19 cellular contexts compared by ENCODE assay signal in genomic region chr22:44028091-44028490, GRCh38. TPM values are rescaled to one million over a fixed set of nuclear protein-coding genes. Genes with fewer than 3 reads are reported as not detected.
DNase-seq lines count a peak whose midpoint lies in the region; ATAC-seq and TF ChIP-seq lines count a peak whose summit lies in the region.
"Had no signal": no experiment of that assay in that cellular context is flagged by ENCODE, and none has a peak within 500 bp of the region (broad histone marks: within the 10 kb centered on the region; RNA-seq: fewer than 3 reads in every experiment).

No MANE protein-coding gene starts in this region.

- H3K4me3 ChIP-seq in OCI-LY1 (ENCODE audit: low read depth, low read length, poor library complexity, severe bottlenecking), result no peak overlapping the region
- no peak overlapping the region for H3K4me3 ChIP-seq in dorsolateral prefrontal cortex
- H3K4me3 ChIP-seq: colonic mucosa, hepatocyte, vagina had no signal

- H3K27me3 ChIP-seq in OCI-LY1 (ENCODE audit: insufficient read depth, low read length) (no peaks in the 10 kb centered on the region), dorsolateral prefrontal cortex (peaks cover 0 to 4% (median 0%) of the 10 kb centered on the region in 45 donors)
- H3K27me3 ChIP-seq: hepatocyte, vagina had no signal

- POLR2A ChIA-PET in activated CD4-positive, alpha-beta T cell treated with anti-CD3 and anti-CD28 coated beads, Interleukin-2, amount 10 ng/mL, durations not matched to agents 7 days and 5 days (lab: Charles Lee), result no interaction called here

- no peak overlapping the region for H3K4me3 Mint-ChIP-seq in activated CD4-positive, alpha-beta T cell treated with anti-CD3 and anti-CD28 coated beads, Interleukin-2, amount 10 ng/mL, durations not matched to agents 7 days and 5 days
- H3K4me3 Mint-ChIP-seq in stimulated activated memory B cell treated with anti-CD40 and anti-IgM and Interleukin-4, amounts not matched to agents 10 μg/mL and 1 μg/mL and 100 μg/mL, for 72 hours, result peak overlapping the region; percentile 16
- H3K4me3 Mint-ChIP-seq: activated naive CD4-positive, alpha-beta T cell treated with anti-CD3 and anti-CD28 coated beads, Interleukin-2, amount 50 U/mL, for 24 hours had no signal

- intact Hi-C loops in dorsolateral prefrontal cortex (cut with DNase I), result no loop called here

- H3K27ac Mint-ChIP-seq in activated CD4-positive, alpha-beta T cell treated with anti-CD3 and anti-CD28 coated beads, Interleukin-2, amount 10 ng/mL, durations not matched to agents 7 days and 5 days, result peak overlapping the region; percentile 9
- H3K27ac Mint-ChIP-seq in stimulated activated memory B cell treated with anti-CD40 and anti-IgM and Interleukin-4, amounts not matched to agents 10 μg/mL and 1 μg/mL and 100 μg/mL, for 72 hours, result peak overlapping the region; percentile 97
- H3K27ac Mint-ChIP-seq: activated naive CD4-positive, alpha-beta T cell treated with anti-CD3 and anti-CD28 coated beads, Interleukin-2, amount 50 U/mL, for 24 hours had no signal

- no peak overlapping the region; the same call in 1 of the 2 replicates for H3K9ac ChIP-seq in OCI-LY1 (ENCODE audit: low read length)

- no peaks in the 10 kb centered on the region for H3K9me3 ChIP-seq in OCI-LY1 (ENCODE audit: low read length)
- H3K9me3 ChIP-seq: colonic mucosa, vagina had no signal

- no peaks in the 10 kb centered on the region for H3K36me3 Mint-ChIP-seq in activated CD4-positive, alpha-beta T cell treated with anti-CD3 and anti-CD28 coated beads, Interleukin-2, amount 10 ng/mL, durations not matched to agents 7 days and 5 days (ENCODE audit: low read depth)
- peaks cover 37% of the 10 kb centered on the region for H3K36me3 Mint-ChIP-seq in stimulated activated memory B cell treated with anti-CD40 and anti-IgM and Interleukin-4, amounts not matched to agents 10 μg/mL and 1 μg/mL and 100 μg/mL, for 72 hours
- H3K36me3 Mint-ChIP-seq: activated naive CD4-positive, alpha-beta T cell treated with anti-CD3 and anti-CD28 coated beads, Interleukin-2, amount 50 U/mL, for 24 hours had no signal

- TF ChIP-seq CTCF in OCI-LY1 (IDR thresholded peaks at IDR 0.05; ENCODE audit: low read length), result no peak
- no peak for TF ChIP-seq CTCF in dorsolateral prefrontal cortex (IDR thresholded peaks at IDR 0.05 in 54 of 56, conservative IDR thresholded peaks at IDR 0.05 in 2 of 56; ENCODE audit: low read depth in 1 of 56, partially characterized antibody in 56 of 56)

- no peaks in the 10 kb centered on the region for H4K20me1 ChIP-seq in OCI-LY1 (ENCODE audit: insufficient read depth, low read length)

- H3K36me3 ChIP-seq in OCI-LY1 (ENCODE audit: insufficient read depth, low read length), result peaks cover 12% of the 10 kb centered on the region; the same call in 1 of the 2 replicates
- H3K36me3 ChIP-seq: colonic mucosa, vagina had no signal

- CTCF ChIA-PET in activated CD4-positive, alpha-beta T cell treated with anti-CD3 and anti-CD28 coated beads, Interleukin-2, amount 10 ng/mL, durations not matched to agents 7 days and 5 days (lab: Charles Lee), result interaction anchor here (0.6 to 2.0 kb wide), 2 partner anchors 13 to 35 kb away, joined by 3 to 7 read pairs; no protein-coding TSS in a partner anchor

- ATAC-seq in stimulated activated memory B cell treated with anti-CD40 and anti-IgM and Interleukin-4, amounts not matched to agents 10 μg/mL and 1 μg/mL and 100 μg/mL, for 72 hours, result no peak

- H3K4me2 ChIP-seq in OCI-LY1 (ENCODE audit: low read length), result peak overlapping the region; percentile 18; the same call in 1 of the 2 replicates
- H3K4me2 ChIP-seq: hepatocyte had no signal

- no peaks in the 10 kb centered on the region for H3K27me3 Mint-ChIP-seq in activated CD4-positive, alpha-beta T cell treated with anti-CD3 and anti-CD28 coated beads, Interleukin-2, amount 10 ng/mL, durations not matched to agents 7 days and 5 days
- H3K27me3 Mint-ChIP-seq in stimulated activated memory B cell treated with anti-CD40 and anti-IgM and Interleukin-4, amounts not matched to agents 10 μg/mL and 1 μg/mL and 100 μg/mL, for 72 hours, result no peaks in the 10 kb centered on the region

- DNase-seq in activated CD4-positive, alpha-beta T cell treated with anti-CD3 and anti-CD28 coated beads, Interleukin-2, amount 10 ng/mL, durations not matched to agents 7 days and 5 days, result no peak
- no peak for DNase-seq in activated CD4-positive, alpha-beta T cell treated with anti-CD3 and anti-CD28 coated beads, Interleukin-2, amount 50 U/mL, for 48 hours
- DNase-seq in dorsolateral prefrontal cortex (no peak), inferior parietal cortex (ENCODE audit: extremely low spot score) (no peak), dermis blood vessel endothelial cell (no peak), HK-2 (ENCODE audit: unreplicated experiment) (no peak)
- DNase-seq: activated CD4-positive, CD25-positive, alpha-beta regulatory T cell treated with anti-CD3 and anti-CD28 coated beads, Interleukin-2, amount 50 U/mL, for 72 hours; C1 segment of cervical spinal cord; colonic mucosa; DMS153; NCI-H1694 treated with DMSO at 0.1 percent for 48 hours; NCI-H345; stimulated activated CD4-positive, alpha-beta T cell treated with anti-CD3 and anti-CD28 coated beads, Interleukin-2, amount 100 ng/mL, for 24 hours; T1000 had no signal

- no peaks in the 10 kb centered on the region for H3K9me2 ChIP-seq in OCI-LY1 (ENCODE audit: low read depth, low read length)

- H3K79me2 ChIP-seq in OCI-LY1 (ENCODE audit: insufficient read depth, low read length), result peaks cover 48% of the 10 kb centered on the region

- H3K9me3 Mint-ChIP-seq in activated CD4-positive, alpha-beta T cell treated with anti-CD3 and anti-CD28 coated beads, Interleukin-2, amount 10 ng/mL, durations not matched to agents 7 days and 5 days, result no peaks in the 10 kb centered on the region
- H3K9me3 Mint-ChIP-seq in stimulated activated memory B cell treated with anti-CD40 and anti-IgM and Interleukin-4, amounts not matched to agents 10 μg/mL and 1 μg/mL and 100 μg/mL, for 72 hours, result no peaks in the 10 kb centered on the region
- H3K9me3 Mint-ChIP-seq: activated naive CD4-positive, alpha-beta T cell treated with anti-CD3 and anti-CD28 coated beads, Interleukin-2, amount 50 U/mL, for 24 hours had no signal

- peak overlapping the region; percentile 80 for H3K27ac ChIP-seq in OCI-LY1 (ENCODE audit: low read depth, low read length, poor library complexity, severe bottlenecking)
- H3K27ac ChIP-seq in dorsolateral prefrontal cortex, result peak overlapping the region in 38 of 59 donors; percentile 33 to 93 (median 86)
- H3K27ac ChIP-seq: hepatocyte had no signal

- no peaks in the 10 kb centered on the region for H3F3A ChIP-seq in OCI-LY1 (ENCODE audit: insufficient read depth, low read length)

- no peak overlapping the region for H2AFZ ChIP-seq in OCI-LY1 (ENCODE audit: low read length)
- H2AFZ ChIP-seq: hepatocyte had no signal

- peaks cover 73% of the 10 kb centered on the region for H3K4me1 ChIP-seq in OCI-LY1 (ENCODE audit: insufficient read depth, low read length, severe bottlenecking)
- H3K4me1 ChIP-seq: colonic mucosa had no signal

- H3K4me1 Mint-ChIP-seq in activated CD4-positive, alpha-beta T cell treated with anti-CD3 and anti-CD28 coated beads, Interleukin-2, amount 10 ng/mL, durations not matched to agents 7 days and 5 days, result peaks cover 50% of the 10 kb centered on the region
- H3K4me1 Mint-ChIP-seq in stimulated activated memory B cell treated with anti-CD40 and anti-IgM and Interleukin-4, amounts not matched to agents 10 μg/mL and 1 μg/mL and 100 μg/mL, for 72 hours, result peaks cover 78% of the 10 kb centered on the region

RNA-seq across cellular contexts. Expression of gene PARVB, which starts 4.0 kb away (rescaled TPM):
- total RNA-seq in activated CD4-positive, alpha-beta T cell treated with anti-CD3 and anti-CD28 coated beads, Interleukin-2, amount 10 ng/mL, durations not matched to agents 7 days and 5 days, result 10 to 100 TPM; 18.2 to 19.2 TPM
- total RNA-seq in dorsolateral prefrontal cortex, result 10 to 100 TPM; 15.9 to 55.8 (median 38.9) TPM
- 102 and 247 TPM in 2 replicates for total RNA-seq in dermis blood vessel endothelial cell
